Comparison of ENCODE assay signal across 20 cellular contexts in genomic region chr2:156253765-156254164, GRCh38.
DNase-seq lines count a peak whose midpoint lies in the region; ATAC-seq, FAIRE-seq and TF ChIP-seq lines count a peak whose summit lies in the region.
"Had no signal": no experiment of that assay in that cellular context is flagged by ENCODE, and none has a peak within 500 bp of the region (broad histone marks: within the 10 kb centered on the region; RNA-seq: fewer than 3 reads in every experiment).

No MANE protein-coding gene starts in this region.

- H3K36me3 Mint-ChIP-seq in activated naive CD4-positive, alpha-beta T cell treated with anti-CD3 and anti-CD28 coated beads, Interleukin-2, amount 50 U/mL, for 24 hours, result no peaks in the 10 kb centered on the region
- H3K36me3 Mint-ChIP-seq in activated T-helper 1 cell treated with anti-CD3 and anti-CD28 coated beads, Interleukin-12 subunit alpha, Interleukin-12 subunit beta, Interleukin-2, Interleukin-4 antibody, amounts not matched to agents 30 ng/mL and 10 ng/mL and 1 ng/mL, durations not matched to agents 14 hours and 24 hours and 36 hours (ENCODE audit: low read depth), result no peaks in the 10 kb centered on the region
- no peaks in the 10 kb centered on the region for H3K36me3 Mint-ChIP-seq in stimulated activated effector memory CD8-positive, alpha-beta T cell treated with anti-CD3 and anti-CD28 coated beads, Interleukin-12 subunit alpha, Interleukin-12 subunit beta, amount 100 ng/mL, for 72 hours

- H3K27ac ChIP-seq in foreskin keratinocyte (peak overlapping the region; percentile 79), aorta (ENCODE audit: low read depth in 1 of 2, low read length in 2 of 2) (no peak overlapping the region)
- H3K27ac ChIP-seq: WERI-Rb-1 had no signal

- peak overlapping the region in 1 of 2 donors; percentile 8 for H3K4me3 ChIP-seq in aorta (ENCODE audit: low read length in 2 of 2)

- peaks cover 1% of the 10 kb centered on the region for H3K27me3 Mint-ChIP-seq in activated naive CD4-positive, alpha-beta T cell treated with anti-CD3 and anti-CD28 coated beads, Interleukin-2, amount 50 U/mL, for 24 hours
- no peaks in the 10 kb centered on the region for H3K27me3 Mint-ChIP-seq in activated T-helper 1 cell treated with anti-CD3 and anti-CD28 coated beads, Interleukin-12 subunit alpha, Interleukin-12 subunit beta, Interleukin-2, Interleukin-4 antibody, amounts not matched to agents 30 ng/mL and 10 ng/mL and 1 ng/mL, durations not matched to agents 14 hours and 24 hours and 36 hours (ENCODE audit: insufficient read depth)
- H3K27me3 Mint-ChIP-seq: dendritic cell treated with granulocyte-macrophage colony-stimulating factor and Interleukin-4, amounts not matched to agents 40 ng/mL and 50 ng/mL, for 4 days had no signal

- no peak overlapping the region for H3K27ac Mint-ChIP-seq in activated naive CD4-positive, alpha-beta T cell treated with anti-CD3 and anti-CD28 coated beads, Interleukin-2, amount 50 U/mL, for 24 hours
- no peak overlapping the region for H3K27ac Mint-ChIP-seq in activated T-helper 1 cell treated with anti-CD3 and anti-CD28 coated beads, Interleukin-12 subunit alpha, Interleukin-12 subunit beta, Interleukin-2, Interleukin-4 antibody, amounts not matched to agents 30 ng/mL and 10 ng/mL and 1 ng/mL, durations not matched to agents 14 hours and 24 hours and 36 hours
- no peak overlapping the region for H3K27ac Mint-ChIP-seq in stimulated activated effector memory CD8-positive, alpha-beta T cell treated with anti-CD3 and anti-CD28 coated beads, Interleukin-12 subunit alpha, Interleukin-12 subunit beta, amount 100 ng/mL, for 72 hours
- H3K27ac Mint-ChIP-seq: dendritic cell treated with granulocyte-macrophage colony-stimulating factor and Interleukin-4, amounts not matched to agents 40 ng/mL and 50 ng/mL, for 4 days had no signal

- no peaks in the 10 kb centered on the region for H3K9me3 ChIP-seq in aorta (ENCODE audit: control insufficient read depth, low read length)

- TF ChIP-seq CTCF in foreskin keratinocyte (conservative IDR thresholded peaks at IDR 0.05), result no peak

- ATAC-seq in foreskin keratinocyte (no peak), aorta (ENCODE audit: low FRiP score) (no peak)
- no peak for ATAC-seq in stimulated activated effector memory CD8-positive, alpha-beta T cell treated with anti-CD3 and anti-CD28 coated beads, Interleukin-12 subunit alpha, Interleukin-12 subunit beta, amount 100 ng/mL, for 72 hours
- ATAC-seq: SK-N-SH treated with all-trans-retinoic acid at 6 μM for 48 hours had no signal

- H3K36me3 ChIP-seq in aorta (ENCODE audit: control insufficient read depth in 1 of 2, insufficient read depth in 2 of 2, low read length in 1 of 2), result no peaks in the 10 kb centered on the region
- H3K36me3 ChIP-seq: WERI-Rb-1 had no signal

- H3K4me1 Mint-ChIP-seq in activated naive CD4-positive, alpha-beta T cell treated with anti-CD3 and anti-CD28 coated beads, Interleukin-2, amount 50 U/mL, for 24 hours, result no peaks in the 10 kb centered on the region
- H3K4me1 Mint-ChIP-seq in activated T-helper 1 cell treated with anti-CD3 and anti-CD28 coated beads, Interleukin-12 subunit alpha, Interleukin-12 subunit beta, Interleukin-2, Interleukin-4 antibody, amounts not matched to agents 30 ng/mL and 10 ng/mL and 1 ng/mL, durations not matched to agents 14 hours and 24 hours and 36 hours (ENCODE audit: low read depth), result no peaks in the 10 kb centered on the region
- H3K4me1 Mint-ChIP-seq in stimulated activated effector memory CD8-positive, alpha-beta T cell treated with anti-CD3 and anti-CD28 coated beads, Interleukin-12 subunit alpha, Interleukin-12 subunit beta, amount 100 ng/mL, for 72 hours, result no peaks in the 10 kb centered on the region

- TF ChIP-seq POLR2A in GM12892 (IDR thresholded peaks at IDR 0.05; ENCODE audit: low read depth, low read length), result no peak

- WGBS in aorta, 2 donors, result 78 to 82% methylated on average over 2 of the region's 2 CpGs

- no peaks in the 10 kb centered on the region for H3K9me3 Mint-ChIP-seq in activated naive CD4-positive, alpha-beta T cell treated with anti-CD3 and anti-CD28 coated beads, Interleukin-2, amount 50 U/mL, for 24 hours
- no peaks in the 10 kb centered on the region for H3K9me3 Mint-ChIP-seq in activated T-helper 1 cell treated with anti-CD3 and anti-CD28 coated beads, Interleukin-12 subunit alpha, Interleukin-12 subunit beta, Interleukin-2, Interleukin-4 antibody, amounts not matched to agents 30 ng/mL and 10 ng/mL and 1 ng/mL, durations not matched to agents 14 hours and 24 hours and 36 hours
- H3K9me3 Mint-ChIP-seq in stimulated activated effector memory CD8-positive, alpha-beta T cell treated with anti-CD3 and anti-CD28 coated beads, Interleukin-12 subunit alpha, Interleukin-12 subunit beta, amount 100 ng/mL, for 72 hours, result peaks cover 2% of the 10 kb centered on the region
- H3K9me3 Mint-ChIP-seq: dendritic cell treated with granulocyte-macrophage colony-stimulating factor and Interleukin-4, amounts not matched to agents 40 ng/mL and 50 ng/mL, for 4 days had no signal

- H3K4me3 Mint-ChIP-seq in activated naive CD4-positive, alpha-beta T cell treated with anti-CD3 and anti-CD28 coated beads, Interleukin-2, amount 50 U/mL, for 24 hours, result peak overlapping the region; percentile 53
- peak overlapping the region; percentile 69 for H3K4me3 Mint-ChIP-seq in activated T-helper 1 cell treated with anti-CD3 and anti-CD28 coated beads, Interleukin-12 subunit alpha, Interleukin-12 subunit beta, Interleukin-2, Interleukin-4 antibody, amounts not matched to agents 30 ng/mL and 10 ng/mL and 1 ng/mL, durations not matched to agents 14 hours and 24 hours and 36 hours
- peak overlapping the region; percentile 54 for H3K4me3 Mint-ChIP-seq in stimulated activated effector memory CD8-positive, alpha-beta T cell treated with anti-CD3 and anti-CD28 coated beads, Interleukin-12 subunit alpha, Interleukin-12 subunit beta, amount 100 ng/mL, for 72 hours
- H3K4me3 Mint-ChIP-seq: dendritic cell treated with granulocyte-macrophage colony-stimulating factor and Interleukin-4, amounts not matched to agents 40 ng/mL and 50 ng/mL, for 4 days had no signal

- intact Hi-C loops in activated T-helper 1 cell treated with anti-CD3 and anti-CD28 coated beads, Interleukin-12 subunit alpha, Interleukin-12 subunit beta, Interleukin-2, Interleukin-4 antibody, amounts not matched to agents 30 ng/mL and 10 ng/mL and 1 ng/mL, durations not matched to agents 14 hours and 24 hours and 36 hours (cut with micrococcal nuclease), result no loop called here
- intact Hi-C loops in aorta (cut with DNase I), result no loop called here

- no peak for FAIRE-seq in GM12892 (lab: Jason Lieb, UNC)
- FAIRE-seq: islet of Langerhans had no signal

- no peaks in the 10 kb centered on the region for H3K4me1 ChIP-seq in foreskin keratinocyte
- H3K4me1 ChIP-seq in aorta (ENCODE audit: control insufficient read depth in 1 of 2, insufficient read depth in 2 of 2, low read length in 2 of 2), result no peaks in the 10 kb centered on the region
- H3K4me1 ChIP-seq: parathyroid adenoma had no signal

- DNase-seq in activated naive CD4-positive, alpha-beta T cell (lab: John Stamatoyannopoulos, UW), result no peak
- no peak for DNase-seq in activated T-helper 1 cell treated with anti-CD3 and anti-CD28 coated beads, Interleukin-12 subunit alpha, Interleukin-12 subunit beta, Interleukin-2, Interleukin-4 antibody, amounts not matched to agents 30 ng/mL and 10 ng/mL and 1 ng/mL, durations not matched to agents 14 hours and 24 hours and 36 hours (ENCODE audit: low spot score)
- DNase-seq in foreskin keratinocyte (no peak), aorta (no peak), GM12892 (ENCODE audit: insufficient read length) (no peak), AG08396 (ENCODE audit: low spot score) (no peak)
- no peak for DNase-seq in stimulated activated effector memory CD8-positive, alpha-beta T cell treated with anti-CD3 and anti-CD28 coated beads, Interleukin-12 subunit alpha, Interleukin-12 subunit beta, amount 100 ng/mL, for 72 hours (ENCODE audit: low spot score in 2 of 2)
- DNase-seq: activated CD8-positive, alpha-beta memory T cell treated with anti-CD3 and anti-CD28 coated beads, Interleukin-2, amount 50 U/mL, for 48 hours; amygdala; Calu3; foreskin fibroblast; IMR-90; NCI-H1105; NCI-H226; WERI-Rb-1 had no signal

- H3K27me3 ChIP-seq in foreskin keratinocyte (no peaks in the 10 kb centered on the region), aorta (ENCODE audit: control insufficient read depth in 1 of 2, insufficient read depth in 2 of 2, low read length in 1 of 2) (no peaks in the 10 kb centered on the region)
